Comparison of ENCODE assay signal across 8 cellular contexts in genomic region chr4:143773998-143774898, GRCh38.
DNase-seq lines count a peak whose midpoint lies in the region; ATAC-seq and TF ChIP-seq lines count a peak whose summit lies in the region.

No MANE protein-coding gene starts in this region.

- in situ Hi-C loops in mammary epithelial cell (cut with MboI; ENCODE audit: low sequenced_read_pairs in 2 of 2) = no loop called here

- H2AFZ ChIP-seq in mammary epithelial cell (ENCODE audit: low read depth, low read length) = no peak overlapping the region

- no peaks in the 10 kb centered on the region for H3K79me2 ChIP-seq in mammary epithelial cell (ENCODE audit: insufficient read depth, low read length)

- CTCF ChIA-PET in RWPE1 (lab: Yijun Ruan, JAX) = interaction anchor here (0.5 to 0.9 kb wide), 2 partner anchors 10 to 102 kb away, joined by 5 read pairs; no protein-coding TSS in a partner anchor
- CTCF ChIA-PET in mammary epithelial cell (lab: Charles Lee; ENCODE audit: low non-redundant PET) = no interaction called here

- H3K4me3 ChIP-seq in mammary epithelial cell (replicated peaks in 1 of 3; ENCODE audit: insufficient read depth in 1 of 3, low read depth in 2 of 3, low read length in 3 of 3) = no peak overlapping the region
- H3K4me3 ChIP-seq in lower lobe of right lung = no peak overlapping the region

- H3K27me3 ChIP-seq in mammary epithelial cell (ENCODE audit: insufficient read depth, low read length) (peaks cover 1% of the 10 kb centered on the region), lower lobe of right lung (ENCODE audit: low read depth) (no peaks in the 10 kb centered on the region)

- peak; percentile 100 for ATAC-seq in GM21367 (IDR thresholded peaks at IDR 0.05; ENCODE audit: unreplicated experiment)
- ATAC-seq in HG03521 (IDR thresholded peaks at IDR 0.05; ENCODE audit: unreplicated experiment) = peak; percentile 100
- peak; percentile 90 to 94 for ATAC-seq in lower lobe of right lung
- peak; percentile 86 for ATAC-seq in stimulated activated naive CD8-positive, alpha-beta T cell treated with anti-CD3 and anti-CD28 coated beads, Interleukin-15, Interleukin-2, amounts not matched to agents 100 U/mL and 50 U/mL, for 24 hours

- no peak overlapping the region for H3K4me2 ChIP-seq in mammary epithelial cell (ENCODE audit: insufficient read depth, low read depth, low read length)

- intact Hi-C loops in mammary epithelial cell (cut with micrococcal nuclease) = loop anchor here (1.0 to 5.0 kb wide), 3 partner anchors 133 to 369 kb away; partner anchors contain the start of gene GYPE
- intact Hi-C loops in lower lobe of right lung (cut with DNase I) = no loop called here

- H3K4me1 ChIP-seq in mammary epithelial cell (ENCODE audit: insufficient read depth, low read length) (no peaks in the 10 kb centered on the region), lower lobe of right lung (no peaks in the 10 kb centered on the region)

- H3K27ac ChIP-seq in RWPE1 (no peak overlapping the region), mammary epithelial cell (ENCODE audit: insufficient read depth, low read depth, low read length) (no peak overlapping the region), lower lobe of right lung (no peak overlapping the region)

- dilution Hi-C loops in mammary epithelial cell (cut with HindIII; ENCODE audit: low sequenced_read_pairs) = no loop called here

- TF ChIP-seq CTCF in RWPE1 (conservative IDR thresholded peaks at IDR 0.05; ENCODE audit: low read depth) (peak; percentile 37; the same call in 1 of the 2 replicates), mammary epithelial cell (conservative IDR thresholded peaks at IDR 0.05 in 1 of 2, IDR thresholded peaks at IDR 0.05 in 1 of 2; ENCODE audit: extremely low read depth in 1 of 2, insufficient read depth in 1 of 2, low read depth in 1 of 2, low read length in 2 of 2) (peak; percentile 78 to 95), lower lobe of right lung (IDR thresholded peaks at IDR 0.05) (peak; percentile 69)

- no peaks in the 10 kb centered on the region for H3K9me3 ChIP-seq in mammary epithelial cell (replicated peaks; ENCODE audit: insufficient read depth, low read length)
- no peaks in the 10 kb centered on the region for H3K9me3 ChIP-seq in lower lobe of right lung

- no peak overlapping the region for H3K9ac ChIP-seq in mammary epithelial cell (ENCODE audit: insufficient read depth, low read length)

- no peaks in the 10 kb centered on the region for H3K36me3 ChIP-seq in mammary epithelial cell (ENCODE audit: insufficient read depth, low read length)
- no peaks in the 10 kb centered on the region for H3K36me3 ChIP-seq in lower lobe of right lung

- H4K20me1 ChIP-seq in mammary epithelial cell (ENCODE audit: insufficient read depth, low read length) = no peaks in the 10 kb centered on the region

- DNase-seq in NCI-H2171 treated with DMSO at 0.1 percent for 48 hours (lab: John Stamatoyannopoulos, UW) = peak; percentile 19
- no peak for DNase-seq in NCI-H2171 (lab: John Stamatoyannopoulos, UW)
- peak; percentile 1 for DNase-seq in RWPE1 (ENCODE audit: low spot score)
- DNase-seq in mammary epithelial cell = peak; percentile 48
- DNase-seq in lower lobe of right lung = peak; percentile 49
- DNase-seq in stimulated activated naive CD8-positive, alpha-beta T cell treated with anti-CD3 and anti-CD28 coated beads, Interleukin-15, Interleukin-2, amounts not matched to agents 100 U/mL and 50 U/mL, for 24 hours = peak; percentile 39

- WGBS in mammary epithelial cell (ENCODE audit: low coverage, missing lambda C conversion rate) = 33% methylated on average over 5 of the region's 8 CpGs

- no TSS peak for BruUV-seq in mammary epithelial cell (replicated peaks; lab: Mats Ljungman, UMichigan)

- POLR2A ChIA-PET in RWPE1 (lab: Yijun Ruan, JAX; ENCODE audit: low non-redundant PET) = no interaction called here
